Comparison of ENCODE assay signal across 22 cellular contexts in the genomic region with DNA sequence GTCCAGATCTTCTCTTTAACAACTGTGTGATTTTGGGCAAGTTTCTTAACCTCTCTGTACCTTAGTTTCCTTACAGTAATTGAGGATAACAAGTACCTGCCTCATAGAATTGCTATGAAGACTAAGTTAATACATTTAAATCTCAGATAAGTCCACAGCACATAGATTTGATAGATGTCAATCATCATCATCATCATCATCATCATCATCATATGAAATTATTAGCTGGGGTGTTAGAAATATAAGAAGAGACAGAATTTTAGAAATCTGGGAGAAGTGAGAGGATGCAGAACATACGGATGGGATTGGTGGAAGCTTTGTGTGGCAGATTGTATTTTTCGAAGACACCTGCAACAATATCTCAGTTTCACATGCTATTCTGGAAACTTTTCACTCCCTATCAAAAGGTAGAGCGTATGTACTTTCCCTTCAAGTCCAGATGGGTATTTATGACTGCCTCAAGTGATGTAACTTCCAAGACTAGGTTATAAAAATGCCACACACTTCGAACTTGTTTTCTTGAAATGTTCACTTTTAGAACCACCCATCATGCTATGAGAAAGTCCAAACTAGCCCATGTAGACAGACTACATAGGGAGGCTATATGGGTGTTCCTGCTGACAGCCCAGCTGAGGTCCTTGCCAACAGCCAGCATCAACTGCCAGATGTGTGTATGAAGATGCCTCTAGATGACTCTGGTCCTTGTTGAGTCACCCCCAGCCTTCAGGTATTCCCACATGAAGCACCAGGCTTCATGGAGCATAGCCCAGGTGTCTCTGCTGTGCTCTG. TPM values are rescaled to one million over a fixed set of nuclear protein-coding genes. Genes with fewer than 3 reads are reported as not detected.
A peak's percentile ranks its signal among the peaks of the same experiment; 100 is the strongest.
DNase-seq lines count a peak whose midpoint lies in the region; ATAC-seq, FAIRE-seq and TF ChIP-seq lines count a peak whose summit lies in the region.
"Had no signal": no experiment of that assay in that cellular context is flagged by ENCODE, and none has a peak within 500 bp of the region (broad histone marks: within the 10 kb centered on the region; RNA-seq: fewer than 3 reads in every experiment).

No MANE protein-coding gene starts in this region.

- H3K4me3 ChIP-seq in GM12878 (no peak overlapping the region), dorsolateral prefrontal cortex (no peak overlapping the region)
- H3K4me3 ChIP-seq: A549; BLaER1 treated with 17β-estradiol and CSF1 and Interleukin-3, amounts not matched to agents 10 nM and 100 nM; GM23248 had no signal

- SMC1A ChIA-PET in GM12878 (lab: Charles Lee; ENCODE audit: uncharacterized antibody, unreplicated experiment), result no interaction called here

- intact Hi-C loops in GM12878 (cut with micrococcal nuclease; ENCODE audit: unreplicated experiment), result no loop called here
- intact Hi-C loops in dorsolateral prefrontal cortex (cut with DNase I), result no loop called here

- H4K20me1 ChIP-seq in GM12878 (ENCODE audit: control insufficient read depth, insufficient read depth), result no peaks in the 10 kb centered on the region
- H4K20me1 ChIP-seq: BLaER1 treated with 17β-estradiol and CSF1 and Interleukin-3, amounts not matched to agents 10 nM and 100 nM had no signal

- no peaks in the 10 kb centered on the region for H3K36me3 ChIP-seq in GM12878 (ENCODE audit: control insufficient read depth in 2 of 2, insufficient read depth in 2 of 2, low read length in 1 of 2)
- H3K36me3 ChIP-seq: BLaER1 treated with 17β-estradiol and CSF1 and Interleukin-3, amounts not matched to agents 10 nM and 100 nM had no signal

- BruUV-seq in GM12878 (replicated peaks; lab: Mats Ljungman, UMichigan), result no TSS peak

- peak overlapping the region; percentile 31 for H3K27ac ChIP-seq in GM12878 (ENCODE audit: control insufficient read depth, insufficient read depth)
- H3K27ac ChIP-seq in dorsolateral prefrontal cortex, result no peak overlapping the region
- H3K27ac ChIP-seq: A549; BLaER1 treated with 17β-estradiol and CSF1 and Interleukin-3, amounts not matched to agents 10 nM and 100 nM; GM23248 had no signal

- WGBS in GM12878 (ENCODE audit: insufficient coverage, insufficient replicate concordance, low lambda C conversion rate, missing lambda C conversion rate), result 12% methylated on average over 4 of the region's 4 CpGs

- H3K27ac Mint-ChIP-seq in activated naive CD4-positive, alpha-beta T cell treated with anti-CD3 and anti-CD28 coated beads, Interleukin-2, amount 50 U/mL, for 24 hours, result peak overlapping the region; percentile 94
- H3K27ac Mint-ChIP-seq: IgD-negative memory B cell had no signal

- FAIRE-seq in GM12878 (lab: Jason Lieb, UNC), result peak; percentile 84
- FAIRE-seq: A549, G401.6 had no signal

- ATAC-seq in GM18867 (IDR thresholded peaks at IDR 0.05; ENCODE audit: unreplicated experiment) (peak; percentile 69), HG03025 (IDR thresholded peaks at IDR 0.05; ENCODE audit: low FRiP score, unreplicated experiment) (peak; percentile 73), GM12878 (peak; percentile 85), HG03280 (IDR thresholded peaks at IDR 0.05; ENCODE audit: unreplicated experiment) (no peak)
- ATAC-seq: A549, HCT116, SK-N-SH treated with all-trans-retinoic acid at 6 μM for 48 hours had no signal

- H3K9ac ChIP-seq in GM12878 (ENCODE audit: control insufficient read depth, insufficient read depth, low read length), result no peak overlapping the region
- H3K9ac ChIP-seq: BLaER1 treated with 17β-estradiol and CSF1 and Interleukin-3, amounts not matched to agents 10 nM and 100 nM; GM23248 had no signal

- no peak for TF ChIP-seq EP300 in GM12878 (IDR thresholded peaks at IDR 0.05; ENCODE audit: borderline replicate concordance in 1 of 2, control insufficient read depth in 1 of 2, low read depth in 2 of 2, low read length in 2 of 2)

- no peak overlapping the region for H3K4me3 Mint-ChIP-seq in activated naive CD4-positive, alpha-beta T cell treated with anti-CD3 and anti-CD28 coated beads, Interleukin-2, amount 50 U/mL, for 24 hours
- H3K4me3 Mint-ChIP-seq: IgD-negative memory B cell had no signal

- no peaks in the 10 kb centered on the region for H3K79me2 ChIP-seq in GM12878 (ENCODE audit: control insufficient read depth, insufficient read depth, low read length)

- no peaks in the 10 kb centered on the region for H3K27me3 Mint-ChIP-seq in activated naive CD4-positive, alpha-beta T cell treated with anti-CD3 and anti-CD28 coated beads, Interleukin-2, amount 50 U/mL, for 24 hours
- H3K27me3 Mint-ChIP-seq: IgD-negative memory B cell had no signal

- no peak for TF ChIP-seq POLR2A in GM12878 (IDR thresholded peaks at IDR 0.05; ENCODE audit: low read depth, low read length)

- RAD21 ChIA-PET in GM12878 (lab: Charles Lee; ENCODE audit: unreplicated experiment), result interaction anchor here (0.6 kb wide), 1 partner anchor 242 kb away, joined by 4 read pairs; no protein-coding TSS in a partner anchor

- POLR2A ChIA-PET in GM12878 (lab: Charles Lee), result no interaction called here

- H3K9me3 ChIP-seq in GM12878 (replicated peaks; ENCODE audit: control insufficient read depth, insufficient read depth, low read length), result no peaks in the 10 kb centered on the region
- H3K9me3 ChIP-seq: A549 had no signal

- peaks cover 7% of the 10 kb centered on the region for H3K4me1 ChIP-seq in GM12878 (ENCODE audit: control insufficient read depth, insufficient read depth, low read length)
- H3K4me1 ChIP-seq: A549 had no signal

- no peak overlapping the region for H2AFZ ChIP-seq in GM12878 (ENCODE audit: control insufficient read depth, low read depth, low read length)
- H2AFZ ChIP-seq: GM23248 had no signal

- peak overlapping the region; percentile 42; the same call in 1 of the 2 replicates for H3K4me2 ChIP-seq in GM12878 (ENCODE audit: control insufficient read depth, insufficient read depth)
- H3K4me2 ChIP-seq: A549; BLaER1 treated with 17β-estradiol and CSF1 and Interleukin-3, amounts not matched to agents 10 nM and 100 nM had no signal

- H3K9me3 Mint-ChIP-seq in activated naive CD4-positive, alpha-beta T cell treated with anti-CD3 and anti-CD28 coated beads, Interleukin-2, amount 50 U/mL, for 24 hours, result no peaks in the 10 kb centered on the region

- no peaks in the 10 kb centered on the region for H3K27me3 ChIP-seq in GM12878 (replicated peaks in 1 of 2; ENCODE audit: control insufficient read depth in 2 of 2, insufficient read depth in 2 of 2, low read length in 1 of 2)
- peaks cover 0 to 12% (median 0%) of the 10 kb centered on the region in 45 donors for H3K27me3 ChIP-seq in dorsolateral prefrontal cortex
- H3K27me3 ChIP-seq: BLaER1 treated with 17β-estradiol and CSF1 and Interleukin-3, amounts not matched to agents 10 nM and 100 nM had no signal

- no peak for DNase-seq in activated naive CD4-positive, alpha-beta T cell treated with Interleukin-2 at 50 U/mL for 16 hours
- DNase-seq in GM12878 (ENCODE audit: low read depth, low spot score) (peak; percentile 25), NK-92 (lab: John Stamatoyannopoulos, UW; ENCODE audit: unreplicated experiment) (no peak), dorsolateral prefrontal cortex (no peak)
- DNase-seq: DND-41, GM23248, Kasumi-1, NCI-H774, SHP77 treated with DMSO at 0.1 percent for 48 hours, T-helper 1 cell had no signal

- TF ChIP-seq RAD21 in GM12878 (IDR thresholded peaks at IDR 0.05; ENCODE audit: insufficient read depth, low read depth, low read length), result no peak

- TF ChIP-seq CTCF in GM12878 (IDR thresholded peaks at IDR 0.05 in 2 of 3, conservative IDR thresholded peaks at IDR 0.05 in 1 of 3; ENCODE audit: control insufficient read depth in 2 of 3, extremely low read depth in 1 of 3, insufficient read depth in 1 of 3, low read depth in 3 of 3, low read length in 3 of 3) (no peak), dorsolateral prefrontal cortex (IDR thresholded peaks at IDR 0.05 in 54 of 56, conservative IDR thresholded peaks at IDR 0.05 in 2 of 56; ENCODE audit: low read depth in 1 of 56, partially characterized antibody in 56 of 56) (no peak)

- H3K4me1 Mint-ChIP-seq in activated naive CD4-positive, alpha-beta T cell treated with anti-CD3 and anti-CD28 coated beads, Interleukin-2, amount 50 U/mL, for 24 hours, result peaks cover 50% of the 10 kb centered on the region

- CTCF ChIA-PET in GM12878 (lab: Yijun Ruan, JAX), result no interaction called here

- in situ Hi-C loops in GM12878 (cut with MboI), result loop anchor here (5.0 kb wide), 1 partner anchor 49 kb away; no protein-coding TSS in a partner anchor

- H3K36me3 Mint-ChIP-seq in activated naive CD4-positive, alpha-beta T cell treated with anti-CD3 and anti-CD28 coated beads, Interleukin-2, amount 50 U/mL, for 24 hours, result peaks cover 4% of the 10 kb centered on the region
- H3K36me3 Mint-ChIP-seq: IgD-negative memory B cell had no signal

RNA-seq across cellular contexts. Expression of a gene that starts 20.6 kb away (rescaled TPM):
- 33.8 and 37.9 TPM in 2 replicates for total RNA-seq in GM12878 (2013; cell fraction: nucleolus; rRNA removed)
- total RNA-seq in GM12878 (2014; rRNA removed) (31.7 and 32.7 TPM in 2 replicates), GM12878 (2014; rRNA removed; fragmentation: Illumina TruSeq; extraction: Trizol) (22.4 and 23.3 TPM in 2 replicates), GM12878 (2021) (55.1 and 64.1 TPM in 2 replicates), dorsolateral prefrontal cortex (100 to 1,000 TPM in 1 of 120 experiments, 10 to 100 TPM in 119; 55.2 to 101 (median 73.3) TPM)
- 36.4 TPM for polyA plus RNA-seq in GM12878 (2011; ENCODE audit: low read depth)
- polyA plus RNA-seq in GM12878 (2011; rRNA removed) (33.5 and 44.3 TPM in 2 replicates), GM12878 (2014; fragmentation: Illumina TruSeq; extraction: Trizol) (27.3 and 40.1 TPM in 2 replicates), GM12878 (2014; fragmentation: Nextera tagmentation; extraction: Ambion mirVana) (10 to 100 TPM; 14.0 to 26.4 TPM), GM12878 (2014; rRNA removed) (85.2 and 88.9 TPM in 2 replicates), GM12878 (2016; fragmentation: Nextera tagmentation; extraction: Ambion mirVana) (10 to 100 TPM; 83.7 to 89.3 TPM)
- 69.4 and 81.6 TPM in 2 replicates for polyA plus RNA-seq in GM12878 (2011; cell fraction: cytosol; rRNA removed)
- polyA plus RNA-seq in GM12878 (2011; cell fraction: nucleus; rRNA removed), result 218 and 255 TPM in 2 replicates
- polyA plus RNA-seq in GM12878 (2012), result 62.1 and 65.9 TPM in 2 replicates
- 16.8 and 20.7 TPM in 2 replicates for polyA minus RNA-seq in GM12878 (2011; rRNA and poly(A)+ RNA removed)
- 10.0 and 10.3 TPM in 2 replicates for polyA minus RNA-seq in GM12878 (2011; cell fraction: cytosol; rRNA and poly(A)+ RNA removed)
- polyA minus RNA-seq in GM12878 (2011; cell fraction: nucleus; rRNA and poly(A)+ RNA removed), result 37.4 and 48.4 TPM in 2 replicates

RNA-seq across cellular contexts. Expression of a gene that starts 33.5 kb away (rescaled TPM):
- total RNA-seq in GM12878 (2013; cell fraction: nucleolus; rRNA removed), result 83.0 and 93.4 TPM in 2 replicates
- total RNA-seq in GM12878 (2014; rRNA removed), result 34.7 and 36.7 TPM in 2 replicates
- total RNA-seq in GM12878 (2014; rRNA removed; fragmentation: Illumina TruSeq; extraction: Trizol), result 20.8 and 21.0 TPM in 2 replicates
- 33.9 and 34.0 TPM in 2 replicates for total RNA-seq in GM12878 (2021)
- 16.9 TPM for polyA plus RNA-seq in GM12878 (2011; ENCODE audit: low read depth)
- 19.8 and 22.2 TPM in 2 replicates for polyA plus RNA-seq in GM12878 (2011; rRNA removed)
- 15.6 and 15.9 TPM in 2 replicates for polyA plus RNA-seq in GM12878 (2011; cell fraction: cytosol; rRNA removed)
- 69.9 and 72.3 TPM in 2 replicates for polyA plus RNA-seq in GM12878 (2011; cell fraction: nucleus; rRNA removed)
- polyA plus RNA-seq in GM12878 (2012), result 25.4 and 28.4 TPM in 2 replicates
- polyA plus RNA-seq in GM12878 (2014; fragmentation: Illumina TruSeq; extraction: Trizol), result 22.9 and 23.2 TPM in 2 replicates
- 1 to 10 TPM; 1.4 to 3.6 TPM for polyA plus RNA-seq in GM12878 (2014; fragmentation: Nextera tagmentation; extraction: Ambion mirVana)
- polyA plus RNA-seq in GM12878 (2014; rRNA removed), result 28.4 and 29.2 TPM in 2 replicates
- polyA plus RNA-seq in GM12878 (2016; fragmentation: Nextera tagmentation; extraction: Ambion mirVana), result 10 to 100 TPM; 12.8 to 12.9 TPM
- polyA minus RNA-seq in GM12878 (2011; rRNA and poly(A)+ RNA removed), result 27.0 and 38.9 TPM in 2 replicates
- 7.2 and 9.4 TPM in 2 replicates for polyA minus RNA-seq in GM12878 (2011; cell fraction: cytosol; rRNA and poly(A)+ RNA removed)
- 48.1 and 61.9 TPM in 2 replicates for polyA minus RNA-seq in GM12878 (2011; cell fraction: nucleus; rRNA and poly(A)+ RNA removed)
- total RNA-seq in dorsolateral prefrontal cortex, result 10 to 100 TPM; 13.3 to 43.5 (median 23.9) TPM

RNA-seq across cellular contexts. Expression of a gene that starts 33.7 kb away (rescaled TPM):
- total RNA-seq in GM12878 (2013; cell fraction: nucleolus; rRNA removed), result 10.1 and 12.8 TPM in 2 replicates
- total RNA-seq in GM12878 (2014; rRNA removed) (0.51 and 0.71 TPM in 2 replicates), GM12878 (2014; rRNA removed; fragmentation: Illumina TruSeq; extraction: Trizol) (1.1 and 1.3 TPM in 2 replicates), GM12878 (2021) (2.8 and 3.8 TPM in 2 replicates), dorsolateral prefrontal cortex (1 to 10 TPM in 118 of 120 experiments, under 1 TPM in 2; 0.71 to 8.3 (median 3.4) TPM)
- polyA plus RNA-seq in GM12878 (2011; ENCODE audit: low read depth), result 1.5 TPM
- polyA plus RNA-seq in GM12878 (2011; rRNA removed) (4.6 and 4.9 TPM in 2 replicates), GM12878 (2014; fragmentation: Illumina TruSeq; extraction: Trizol) (1.3 and 1.8 TPM in 2 replicates), GM12878 (2014; fragmentation: Nextera tagmentation; extraction: Ambion mirVana) (under 1 TPM; 0.16 to 0.35 TPM), GM12878 (2014; rRNA removed) (2.5 and 2.9 TPM in 2 replicates), GM12878 (2016; fragmentation: Nextera tagmentation; extraction: Ambion mirVana) (1 to 10 TPM in 1 of 2 experiments, under 1 TPM in 1; 0.37 to 1.4 TPM)
- polyA plus RNA-seq in GM12878 (2011; cell fraction: cytosol; rRNA removed), result 4.7 and 5.2 TPM in 2 replicates
- polyA plus RNA-seq in GM12878 (2011; cell fraction: nucleus; rRNA removed), result 39.3 and 41.5 TPM in 2 replicates
- 4.2 and 4.3 TPM in 2 replicates for polyA plus RNA-seq in GM12878 (2012)
- polyA minus RNA-seq in GM12878 (2011; rRNA and poly(A)+ RNA removed), result 2.3 and 2.5 TPM in 2 replicates
- 0.52 and 1.9 TPM in 2 replicates for polyA minus RNA-seq in GM12878 (2011; cell fraction: cytosol; rRNA and poly(A)+ RNA removed)
- polyA minus RNA-seq in GM12878 (2011; cell fraction: nucleus; rRNA and poly(A)+ RNA removed), result 4.2 and 4.7 TPM in 2 replicates

RNA-seq across cellular contexts. Expression of a gene that starts 44.9 kb away (rescaled TPM):
- not detected in 2 replicates for total RNA-seq in GM12878 (2013; cell fraction: nucleolus; rRNA removed)
- total RNA-seq in GM12878 (2014; rRNA removed) (not detected in 2 replicates), GM12878 (2014; rRNA removed; fragmentation: Illumina TruSeq; extraction: Trizol) (not detected in 2 replicates), GM12878 (2021) (not detected in 2 replicates), dorsolateral prefrontal cortex (not detected)
- not detected for polyA plus RNA-seq in GM12878 (2011; ENCODE audit: low read depth)
- polyA plus RNA-seq in GM12878 (2011; rRNA removed) (not detected in 2 replicates), GM12878 (2014; fragmentation: Illumina TruSeq; extraction: Trizol) (not detected in 2 replicates), GM12878 (2014; fragmentation: Nextera tagmentation; extraction: Ambion mirVana) (not detected), GM12878 (2014; rRNA removed) (not detected in 2 replicates), GM12878 (2016; fragmentation: Nextera tagmentation; extraction: Ambion mirVana) (not detected)
- 0.12 TPM in 1 of 2 replicates, not detected in the other for polyA plus RNA-seq in GM12878 (2011; cell fraction: cytosol; rRNA removed)
- not detected in 2 replicates for polyA plus RNA-seq in GM12878 (2011; cell fraction: nucleus; rRNA removed)
- 0.18 and 0.21 TPM in 2 replicates for polyA plus RNA-seq in GM12878 (2012)
- not detected in 2 replicates for polyA minus RNA-seq in GM12878 (2011; rRNA and poly(A)+ RNA removed)
- polyA minus RNA-seq in GM12878 (2011; cell fraction: cytosol; rRNA and poly(A)+ RNA removed), result not detected in 2 replicates
- polyA minus RNA-seq in GM12878 (2011; cell fraction: nucleus; rRNA and poly(A)+ RNA removed), result not detected in 2 replicates
- total RNA-seq: GM23248, HT-29, NCI-H460 had no signal
- polyA plus RNA-seq: A549, GM23248, IgD-negative memory B cell had no signal
